ENCODE assay signal across 23 cellular contexts in the genomic region with DNA sequence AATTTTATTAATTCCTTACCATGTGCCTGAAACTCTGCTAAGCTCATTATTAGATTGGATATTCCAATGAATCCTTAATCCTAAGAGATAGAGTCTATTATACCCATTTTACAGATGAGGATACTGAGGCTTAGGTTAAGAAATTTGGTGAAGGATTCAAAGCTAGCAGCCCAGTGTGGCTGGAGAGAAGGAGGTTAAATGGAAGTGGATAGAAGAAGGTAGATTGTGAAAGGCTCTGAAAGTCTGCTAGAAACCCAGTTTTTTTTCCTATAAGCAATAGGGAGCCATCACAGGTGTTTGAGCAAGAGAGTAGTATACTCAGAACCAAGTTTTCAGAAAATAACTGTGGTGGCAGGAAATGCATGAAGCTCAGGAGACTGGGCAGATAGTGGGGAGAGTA.
"Had no signal": no experiment of that assay in that cellular context is flagged by ENCODE, and none has a peak within 500 bp of the region (broad histone marks: within the 10 kb centered on the region; RNA-seq: fewer than 3 reads in every experiment).

No MANE protein-coding gene starts in this region.

- DNase-seq: IMR-90, Kasumi-1, MM.1S, NCI-H1092 treated with DMSO at 0.1 percent for 48 hours, NCI-H1436, NCI-H187, NCI-H2029, NCI-H2081 treated with DMSO at 0.1 percent for 48 hours, NCI-H2171, NCI-H226, NCI-H446, NCI-H510A, NCI-H524 treated with DMSO at 0.1 percent for 48 hours, NCI-H69, NCI-H774, Right ventricle myocardium superior, RPMI8226, SIG-M5, SK-N-SH, SW 1271, T-cell had no signal

- H3K9me3 ChIP-seq: SK-N-SH had no signal

- FAIRE-seq: RCC 7860 had no signal

- H3K27ac Mint-ChIP-seq: T-cell had no signal

- H3K4me1 Mint-ChIP-seq: T-cell had no signal

- ATAC-seq: T-cell had no signal

- H3K4me3 Mint-ChIP-seq: T-cell had no signal

- H3K4me2 ChIP-seq: KMS-11, SK-N-SH had no signal

- H3K27ac ChIP-seq: KMS-11 had no signal

- H3K36me3 Mint-ChIP-seq: T-cell had no signal
